Comparison of ENCODE assay signal across 18 cellular contexts in genomic region chr5:132768485-132768868, GRCh38. TPM values are rescaled to one million over a fixed set of nuclear protein-coding genes. Genes with fewer than 3 reads are reported as not detected.
DNase-seq lines count a peak whose midpoint lies in the region; ATAC-seq, FAIRE-seq and TF ChIP-seq lines count a peak whose summit lies in the region.
"Had no signal": no experiment of that assay in that cellular context is flagged by ENCODE, and none has a peak within 500 bp of the region (broad histone marks: within the 10 kb centered on the region; RNA-seq: fewer than 3 reads in every experiment).

No MANE protein-coding gene starts in this region.

- no peaks in the 10 kb centered on the region for H3K79me2 ChIP-seq in GM12878 (ENCODE audit: control insufficient read depth, insufficient read depth, low read length)

- H3K36me3 ChIP-seq in GM12878 (ENCODE audit: control insufficient read depth in 2 of 2, insufficient read depth in 2 of 2, low read length in 1 of 2) (peaks cover 0 to 6% of the 10 kb centered on the region in 2 experiments; a peak in 2 of 4 replicates), tibial artery (peaks cover 18 to 22% (median 19%) of the 10 kb centered on the region in 3 donors)

- in situ Hi-C loops in GM12878 (cut with MboI): no loop called here

- intact Hi-C loops in Right ventricle myocardium inferior (cut with DNase I) (no loop called here), left ventricle myocardium superior (cut with micrococcal nuclease) (no loop called here), GM12878 (cut with micrococcal nuclease; ENCODE audit: unreplicated experiment) (no loop called here), tibial artery (cut with DNase I; ENCODE audit: low total_unique reads) (no loop called here)

- no peak for TF ChIP-seq EP300 in GM12878 (IDR thresholded peaks at IDR 0.05; ENCODE audit: borderline replicate concordance in 1 of 2, control insufficient read depth in 1 of 2, low read depth in 2 of 2, low read length in 2 of 2)

- no peak for TF ChIP-seq CTCF in GM12878 (IDR thresholded peaks at IDR 0.05 in 2 of 3, conservative IDR thresholded peaks at IDR 0.05 in 1 of 3; ENCODE audit: control insufficient read depth in 2 of 3, extremely low read depth in 1 of 3, insufficient read depth in 1 of 3, low read depth in 3 of 3, low read length in 3 of 3)
- no peak for TF ChIP-seq CTCF in tibial artery (IDR thresholded peaks at IDR 0.05)

- BruUV-seq in GM12878 (replicated peaks; lab: Mats Ljungman, UMichigan): no TSS peak

- H3K4me3 ChIP-seq in GM12878: no peak overlapping the region
- H3K4me3 ChIP-seq in tibial artery: no peak overlapping the region

- POLR2A ChIA-PET in GM12878 (lab: Charles Lee): interaction anchor here (0.5 to 1.4 kb wide), 3 partner anchors 12 to 15 kb away, joined by 3 to 4 read pairs (median 3); no protein-coding TSS in a partner anchor

- H3K9me3 ChIP-seq in GM12878 (replicated peaks; ENCODE audit: control insufficient read depth, insufficient read depth, low read length) (no peaks in the 10 kb centered on the region), tibial artery (no peaks in the 10 kb centered on the region)
- H3K9me3 ChIP-seq: Caco-2 had no signal

- peak; percentile 45 for DNase-seq in Right ventricle myocardium inferior (ENCODE audit: missing footprints)
- no peak for DNase-seq in left ventricle myocardium superior
- no peak for DNase-seq in GM12878 (ENCODE audit: low read depth, low spot score)
- peak; percentile 38 for DNase-seq in islet precursor cell
- no peak for DNase-seq in tibial artery
- no peak for DNase-seq in OCI-M1 (lab: John Stamatoyannopoulos, UW)
- no peak for DNase-seq in mucosa of gallbladder (ENCODE audit: low spot score)
- DNase-seq: Caco-2, KBM-7, NCI-H1048, NCI-H1694, NCI-H345, NCI-H526 treated with DMSO at 0.1 percent for 48 hours had no signal

- 100% methylated on average over 3 of the region's 3 CpGs for WGBS in GM12878 (ENCODE audit: insufficient coverage, insufficient replicate concordance, low lambda C conversion rate, missing lambda C conversion rate)

- FAIRE-seq in GM12878 (lab: Jason Lieb, UNC): no peak
- FAIRE-seq: GM18507 had no signal

- H3K27me3 ChIP-seq in GM12878 (replicated peaks in 1 of 2; ENCODE audit: control insufficient read depth in 2 of 2, insufficient read depth in 2 of 2, low read length in 1 of 2) (no peaks in the 10 kb centered on the region), tibial artery (no peaks in the 10 kb centered on the region)

- CTCF ChIA-PET in GM12878 (lab: Yijun Ruan, JAX): no interaction called here

- no peaks in the 10 kb centered on the region for H4K20me1 ChIP-seq in GM12878 (ENCODE audit: control insufficient read depth, insufficient read depth)

- H3K27ac ChIP-seq in GM12878 (ENCODE audit: control insufficient read depth, insufficient read depth) (no peak overlapping the region), tibial artery (peak overlapping the region; percentile 43 to 52)
- H3K27ac ChIP-seq: RWPE1 had no signal

- H3K9ac ChIP-seq in GM12878 (ENCODE audit: control insufficient read depth, insufficient read depth, low read length): no peak overlapping the region

- ATAC-seq in Right ventricle myocardium inferior: no peak
- ATAC-seq in left ventricle myocardium superior: no peak
- ATAC-seq in GM12878: peak; percentile 8; the same call in 2 of the 3 replicates
- no peak for ATAC-seq in GM21619 (IDR thresholded peaks at IDR 0.05; ENCODE audit: unreplicated experiment)
- ATAC-seq: HCT116 had no signal

- H3K4me2 ChIP-seq in GM12878 (ENCODE audit: control insufficient read depth, insufficient read depth): no peak overlapping the region

- no peaks in the 10 kb centered on the region for H3K4me1 ChIP-seq in GM12878 (ENCODE audit: control insufficient read depth, insufficient read depth, low read length)
- peaks cover 0 to 81% (median 68%) of the 10 kb centered on the region in 4 donors for H3K4me1 ChIP-seq in tibial artery

- SMC1A ChIA-PET in GM12878 (lab: Charles Lee; ENCODE audit: uncharacterized antibody, unreplicated experiment): interaction anchor here (1.0 to 1.7 kb wide), 2 partner anchors 15 to 51 kb away, joined by 3 to 5 read pairs; no protein-coding TSS in a partner anchor

- RAD21 ChIA-PET in GM12878 (lab: Charles Lee; ENCODE audit: unreplicated experiment): interaction anchor here (1.2 kb wide), 1 partner anchor 13 kb away, joined by 3 read pairs; no protein-coding TSS in a partner anchor

- TF ChIP-seq POLR2A in GM12878 (IDR thresholded peaks at IDR 0.05; ENCODE audit: low read depth, low read length): no peak

- TF ChIP-seq RAD21 in GM12878 (IDR thresholded peaks at IDR 0.05; ENCODE audit: insufficient read depth, low read depth, low read length): no peak

- H2AFZ ChIP-seq in GM12878 (ENCODE audit: control insufficient read depth, low read depth, low read length): no peak overlapping the region

RNA-seq across cellular contexts. Expression of gene SEPTIN8, which starts 8.6 kb away (rescaled TPM):
- 28.5 TPM for total RNA-seq in Right ventricle myocardium inferior
- 30.4 TPM for total RNA-seq in left ventricle myocardium superior
- total RNA-seq in GM12878 (2013; cell fraction: nucleolus; rRNA removed): 67.8 and 78.8 TPM in 2 replicates
- total RNA-seq in GM12878 (2014; rRNA removed): 31.0 and 35.7 TPM in 2 replicates
- total RNA-seq in GM12878 (2014; rRNA removed; fragmentation: Illumina TruSeq; extraction: Trizol): 26.5 and 27.8 TPM in 2 replicates
- total RNA-seq in GM12878 (2021): 39.0 and 42.0 TPM in 2 replicates
- 15.1 TPM for polyA plus RNA-seq in GM12878 (2011; ENCODE audit: low read depth)
- polyA plus RNA-seq in GM12878 (2011; rRNA removed): 82.7 and 96.1 TPM in 2 replicates
- 74.2 and 76.3 TPM in 2 replicates for polyA plus RNA-seq in GM12878 (2011; cell fraction: cytosol; rRNA removed)
- polyA plus RNA-seq in GM12878 (2011; cell fraction: nucleus; rRNA removed): 197 and 245 TPM in 2 replicates
- 21.8 and 26.7 TPM in 2 replicates for polyA plus RNA-seq in GM12878 (2012)
- polyA plus RNA-seq in GM12878 (2014; fragmentation: Illumina TruSeq; extraction: Trizol): 40.2 and 40.7 TPM in 2 replicates
- 1 to 10 TPM; 6.1 to 7.6 TPM for polyA plus RNA-seq in GM12878 (2014; fragmentation: Nextera tagmentation; extraction: Ambion mirVana)
- 33.2 and 34.7 TPM in 2 replicates for polyA plus RNA-seq in GM12878 (2014; rRNA removed)
- polyA plus RNA-seq in GM12878 (2016; fragmentation: Nextera tagmentation; extraction: Ambion mirVana): 10 to 100 TPM; 21.8 to 21.9 TPM
- polyA minus RNA-seq in GM12878 (2011; rRNA and poly(A)+ RNA removed): 59.2 and 75.0 TPM in 2 replicates
- 23.0 and 24.1 TPM in 2 replicates for polyA minus RNA-seq in GM12878 (2011; cell fraction: cytosol; rRNA and poly(A)+ RNA removed)
- polyA minus RNA-seq in GM12878 (2011; cell fraction: nucleus; rRNA and poly(A)+ RNA removed): 45.3 and 49.8 TPM in 2 replicates
- 63.9 TPM for total RNA-seq in mucosa of gallbladder

RNA-seq across cellular contexts. Expression of gene CCNI2, which starts 21.3 kb away (rescaled TPM):
- total RNA-seq in Right ventricle myocardium inferior: 0.16 TPM
- 0.10 TPM for total RNA-seq in left ventricle myocardium superior
- total RNA-seq in GM12878 (2013; cell fraction: nucleolus; rRNA removed): 49.3 and 50.2 TPM in 2 replicates
- 3.4 and 4.4 TPM in 2 replicates for total RNA-seq in GM12878 (2014; rRNA removed)
- 2.2 and 3.1 TPM in 2 replicates for total RNA-seq in GM12878 (2014; rRNA removed; fragmentation: Illumina TruSeq; extraction: Trizol)
- total RNA-seq in GM12878 (2021): 3.4 and 4.8 TPM in 2 replicates
- 7.3 TPM for polyA plus RNA-seq in GM12878 (2011; ENCODE audit: low read depth)
- polyA plus RNA-seq in GM12878 (2011; rRNA removed): 1.8 and 2.2 TPM in 2 replicates
- 1.3 and 1.4 TPM in 2 replicates for polyA plus RNA-seq in GM12878 (2011; cell fraction: cytosol; rRNA removed)
- 5.0 and 10.1 TPM in 2 replicates for polyA plus RNA-seq in GM12878 (2011; cell fraction: nucleus; rRNA removed)
- polyA plus RNA-seq in GM12878 (2012): 5.1 and 11.5 TPM in 2 replicates
- 0.97 and 2.9 TPM in 2 replicates for polyA plus RNA-seq in GM12878 (2014; fragmentation: Illumina TruSeq; extraction: Trizol)
- 1 to 10 TPM; 3.1 to 8.0 TPM for polyA plus RNA-seq in GM12878 (2014; fragmentation: Nextera tagmentation; extraction: Ambion mirVana)
- 2.9 and 4.6 TPM in 2 replicates for polyA plus RNA-seq in GM12878 (2014; rRNA removed)
- polyA plus RNA-seq in GM12878 (2016; fragmentation: Nextera tagmentation; extraction: Ambion mirVana): 1 to 10 TPM; 2.7 to 3.6 TPM
- 1.8 and 3.7 TPM in 2 replicates for polyA minus RNA-seq in GM12878 (2011; rRNA and poly(A)+ RNA removed)
- polyA minus RNA-seq in GM12878 (2011; cell fraction: cytosol; rRNA and poly(A)+ RNA removed): 0.67 TPM in 1 of 2 replicates, not detected in the other
- 5.2 and 7.3 TPM in 2 replicates for polyA minus RNA-seq in GM12878 (2011; cell fraction: nucleus; rRNA and poly(A)+ RNA removed)
- 8.4 TPM for total RNA-seq in mucosa of gallbladder
- total RNA-seq: A172 had no signal

RNA-seq across cellular contexts. Expression of gene KIF3A, which starts 31.1 kb away (rescaled TPM):
- total RNA-seq in Right ventricle myocardium inferior (10.2 TPM), left ventricle myocardium superior (12.4 TPM), GM12878 (2014; rRNA removed) (3.8 and 4.6 TPM in 2 replicates), GM12878 (2014; rRNA removed; fragmentation: Illumina TruSeq; extraction: Trizol) (12.3 and 14.9 TPM in 2 replicates), GM12878 (2021) (8.7 and 9.3 TPM in 2 replicates), mucosa of gallbladder (15.5 TPM)
- total RNA-seq in GM12878 (2013; cell fraction: nucleolus; rRNA removed): 119 and 135 TPM in 2 replicates
- 6.0 TPM for polyA plus RNA-seq in GM12878 (2011; ENCODE audit: low read depth)
- polyA plus RNA-seq in GM12878 (2011; rRNA removed) (36.5 and 65.9 TPM in 2 replicates), GM12878 (2014; fragmentation: Illumina TruSeq; extraction: Trizol) (10.7 and 14.1 TPM in 2 replicates), GM12878 (2014; fragmentation: Nextera tagmentation; extraction: Ambion mirVana) (1 to 10 TPM; 2.7 to 3.0 TPM), GM12878 (2014; rRNA removed) (4.7 and 6.7 TPM in 2 replicates), GM12878 (2016; fragmentation: Nextera tagmentation; extraction: Ambion mirVana) (10 to 100 TPM; 11.5 to 12.1 TPM)
- 7.9 and 8.7 TPM in 2 replicates for polyA plus RNA-seq in GM12878 (2011; cell fraction: cytosol; rRNA removed)
- polyA plus RNA-seq in GM12878 (2011; cell fraction: nucleus; rRNA removed): 26.7 and 28.1 TPM in 2 replicates
- polyA plus RNA-seq in GM12878 (2012): 6.3 and 8.3 TPM in 2 replicates
- polyA minus RNA-seq in GM12878 (2011; rRNA and poly(A)+ RNA removed): 17.3 and 27.5 TPM in 2 replicates
- polyA minus RNA-seq in GM12878 (2011; cell fraction: cytosol; rRNA and poly(A)+ RNA removed): 9.1 and 10.0 TPM in 2 replicates
- 15.4 and 18.8 TPM in 2 replicates for polyA minus RNA-seq in GM12878 (2011; cell fraction: nucleus; rRNA and poly(A)+ RNA removed)

RNA-seq across cellular contexts. Expression of gene SOWAHA, which starts 44.6 kb away (rescaled TPM):
- total RNA-seq in Right ventricle myocardium inferior (0.27 TPM), left ventricle myocardium superior (0.17 TPM), GM12878 (2014; rRNA removed) (0.05 TPM in 1 of 2 replicates, not detected in the other), GM12878 (2014; rRNA removed; fragmentation: Illumina TruSeq; extraction: Trizol) (0.04 TPM in 1 of 2 replicates, not detected in the other), GM12878 (2021) (0.10 TPM in 1 of 2 replicates, not detected in the other), mucosa of gallbladder (22.2 TPM)
- 0.22 and 0.35 TPM in 2 replicates for total RNA-seq in GM12878 (2013; cell fraction: nucleolus; rRNA removed)
- polyA plus RNA-seq in GM12878 (2011; ENCODE audit: low read depth): not detected
- polyA plus RNA-seq in GM12878 (2011; rRNA removed) (0.37 TPM in 2 replicates), GM12878 (2014; fragmentation: Illumina TruSeq; extraction: Trizol) (0.04 and 0.10 TPM in 2 replicates), GM12878 (2014; fragmentation: Nextera tagmentation; extraction: Ambion mirVana) (under 1 TPM in 1 of 2 experiments, not detected in 1; 0.02 TPM), GM12878 (2014; rRNA removed) (0.05 TPM in 1 of 2 replicates, not detected in the other), GM12878 (2016; fragmentation: Nextera tagmentation; extraction: Ambion mirVana) (not detected)
- 0.33 and 0.48 TPM in 2 replicates for polyA plus RNA-seq in GM12878 (2011; cell fraction: cytosol; rRNA removed)
- polyA plus RNA-seq in GM12878 (2011; cell fraction: nucleus; rRNA removed): 0.34 and 0.63 TPM in 2 replicates
- polyA plus RNA-seq in GM12878 (2012): 0.04 and 0.13 TPM in 2 replicates
- 0.07 and 0.21 TPM in 2 replicates for polyA minus RNA-seq in GM12878 (2011; rRNA and poly(A)+ RNA removed)
- polyA minus RNA-seq in GM12878 (2011; cell fraction: cytosol; rRNA and poly(A)+ RNA removed): not detected in 2 replicates
- polyA minus RNA-seq in GM12878 (2011; cell fraction: nucleus; rRNA and poly(A)+ RNA removed): 0.19 and 0.36 TPM in 2 replicates
- total RNA-seq: A172 had no signal

Comparison
In these comparisons a context has a peak if more than half of its experiments do, and no peak if none do; other contexts are left out.
1. DNase-seq: peak in Right ventricle myocardium inferior (single experiment) and islet precursor cell (single experiment); none in left ventricle myocardium superior (single experiment), GM12878 (single experiment), tibial artery (0 of 2), OCI-M1 (single experiment) and mucosa of gallbladder (single experiment).